Comparison of ENCODE assay signal across 34 cellular contexts in the genomic region with DNA sequence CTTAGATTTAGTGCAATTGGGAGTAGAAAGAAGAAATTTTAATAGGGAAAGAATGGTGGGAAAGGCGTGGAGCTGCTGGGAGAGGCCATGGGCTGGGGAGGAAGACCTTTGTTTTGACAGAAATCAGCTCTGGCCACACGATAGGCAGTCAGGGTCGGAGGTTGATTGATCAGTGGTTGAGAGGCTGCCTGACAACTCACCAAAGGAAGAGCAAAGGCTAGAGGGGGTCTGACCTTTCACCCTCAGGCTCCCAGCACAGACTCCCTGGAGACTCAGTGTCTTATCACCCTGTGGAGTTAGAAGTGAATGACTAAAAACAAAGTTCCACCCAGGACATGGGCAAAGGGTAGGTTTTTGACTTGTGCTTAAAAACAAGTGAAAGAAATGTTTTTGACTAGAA. TPM values are rescaled to one million over a fixed set of nuclear protein-coding genes. Genes with fewer than 3 reads are reported as not detected.
"Had no signal": no experiment of that assay in that cellular context is flagged by ENCODE, and none has a peak within 500 bp of the region (broad histone marks: within the 10 kb centered on the region; RNA-seq: fewer than 3 reads in every experiment).

No MANE protein-coding gene starts in this region.

- H3K9me3 Mint-ChIP-seq: naive thymus-derived CD8-positive, alpha-beta T cell; nephron; stimulated activated memory B cell treated with anti-CD40 and anti-IgM and Interleukin-4, amounts not matched to agents 10 μg/mL and 1 μg/mL and 100 μg/mL, for 72 hours; stimulated activated naive CD8-positive, alpha-beta T cell treated with anti-CD3 and anti-CD28 coated beads, Interleukin-15, amount 100 ng/mL, for 72 hours had no signal

- H3K27me3 ChIP-seq: ovary, right atrium auricular region, right lobe of liver, upper lobe of left lung, vagina had no signal

- H3K27ac Mint-ChIP-seq: naive thymus-derived CD8-positive, alpha-beta T cell; nephron; progenitor cell of endocrine pancreas; stimulated activated memory B cell treated with anti-CD40 and anti-IgM and Interleukin-4, amounts not matched to agents 10 μg/mL and 1 μg/mL and 100 μg/mL, for 72 hours; stimulated activated naive CD8-positive, alpha-beta T cell treated with anti-CD3 and anti-CD28 coated beads, Interleukin-15, amount 100 ng/mL, for 72 hours had no signal

- H3K9me3 ChIP-seq: lower lobe of right lung, ovary, right atrium auricular region, right lobe of liver, tibial nerve, upper lobe of left lung, vagina had no signal

- H3K27ac ChIP-seq: hepatocyte, lower lobe of right lung, ovary, right atrium auricular region, right lobe of liver, tibial nerve, upper lobe of left lung, vagina had no signal

- H3K4me2 ChIP-seq: hepatocyte, smooth muscle cell had no signal

- H3K36me3 ChIP-seq: lower lobe of right lung, ovary, right atrium auricular region, right lobe of liver, tibial nerve, upper lobe of left lung, vagina had no signal

- ATAC-seq: left cardiac atrium; left lobe of liver; left ventricle myocardium superior; lower lobe of right lung; naive thymus-derived CD8-positive, alpha-beta T cell; right lobe of liver; stimulated activated memory B cell treated with anti-CD40 and anti-IgM and Interleukin-4, amounts not matched to agents 10 μg/mL and 1 μg/mL and 100 μg/mL, for 72 hours; stimulated activated naive CD8-positive, alpha-beta T cell treated with anti-CD3 and anti-CD28 coated beads, Interleukin-15, amount 100 ng/mL, for 72 hours had no signal

- H3K4me3 ChIP-seq: hepatocyte, lower lobe of right lung, ovary, right atrium auricular region, right lobe of liver, smooth muscle cell, tibial nerve, upper lobe of left lung, vagina had no signal

- FAIRE-seq: keratinocyte had no signal

- H2AFZ ChIP-seq: hepatocyte had no signal

- H3K79me2 ChIP-seq: hepatocyte had no signal

- H3K4me1 Mint-ChIP-seq: naive thymus-derived CD8-positive, alpha-beta T cell; nephron; stimulated activated memory B cell treated with anti-CD40 and anti-IgM and Interleukin-4, amounts not matched to agents 10 μg/mL and 1 μg/mL and 100 μg/mL, for 72 hours; stimulated activated naive CD8-positive, alpha-beta T cell treated with anti-CD3 and anti-CD28 coated beads, Interleukin-15, amount 100 ng/mL, for 72 hours had no signal

- DNase-seq: kidney glomerular epithelial cell; left cardiac atrium; left ventricle myocardium superior; lower lobe of right lung; mammary epithelial cell; mesenchymal stem cell; naive thymus-derived CD8-positive, alpha-beta T cell; ovary; right lobe of liver; stimulated activated CD4-positive, alpha-beta T cell treated with anti-CD3 and anti-CD28 coated beads, Interleukin-1b, Interleukin-23, amount 100 ng/mL, for 48 hours; stimulated activated CD4-positive, alpha-beta T cell treated with anti-CD3 and anti-CD28 coated beads, Interleukin-2, amount 100 ng/mL, for 48 hours; stimulated activated CD4-positive, alpha-beta T cell treated with anti-CD3 and anti-CD28 coated beads, Interleukin-4, amount 100 ng/mL, for 4 hours; stimulated activated CD8-positive, alpha-beta memory T cell treated with anti-CD3 and anti-CD28 coated beads, Interleukin-4, amount 100 ng/mL, for 48 hours; stimulated activated naive CD4-positive, alpha-beta T cell treated with Interleukin-2 at 50 U/mL for 16 hours; stimulated activated naive CD8-positive, alpha-beta T cell treated with anti-CD3 and anti-CD28 coated beads, Interleukin-15, amount 100 ng/mL, for 72 hours; substantia nigra; upper lobe of left lung had no signal

- H3K4me1 ChIP-seq: lower lobe of right lung, right atrium auricular region, right lobe of liver, tibial nerve, upper lobe of left lung, vagina had no signal

- H3K4me3 Mint-ChIP-seq: naive thymus-derived CD8-positive, alpha-beta T cell; nephron; stimulated activated memory B cell treated with anti-CD40 and anti-IgM and Interleukin-4, amounts not matched to agents 10 μg/mL and 1 μg/mL and 100 μg/mL, for 72 hours; stimulated activated naive CD8-positive, alpha-beta T cell treated with anti-CD3 and anti-CD28 coated beads, Interleukin-15, amount 100 ng/mL, for 72 hours had no signal

- H3K36me3 Mint-ChIP-seq: naive thymus-derived CD8-positive, alpha-beta T cell; stimulated activated memory B cell treated with anti-CD40 and anti-IgM and Interleukin-4, amounts not matched to agents 10 μg/mL and 1 μg/mL and 100 μg/mL, for 72 hours had no signal

RNA-seq across cellular contexts. Expression of a gene that starts 18.0 kb away (rescaled TPM):
- total RNA-seq: hepatocyte; left cardiac atrium; left lobe of liver; left ventricle myocardium superior; mucosa of gallbladder; naive thymus-derived CD8-positive, alpha-beta T cell; omental fat pad; ovary; progenitor cell of endocrine pancreas; pulmonary artery endothelial cell; renal cortical epithelial cell; right atrium auricular region; right lobe of liver; skeletal muscle tissue; smooth muscle cell; temporal lobe; tibial nerve; urinary bladder; vagina had no signal
- polyA plus RNA-seq: hepatocyte; naive thymus-derived CD8-positive, alpha-beta T cell; ovary; smooth muscle cell; urinary bladder had no signal
